In the genomic region with DNA sequence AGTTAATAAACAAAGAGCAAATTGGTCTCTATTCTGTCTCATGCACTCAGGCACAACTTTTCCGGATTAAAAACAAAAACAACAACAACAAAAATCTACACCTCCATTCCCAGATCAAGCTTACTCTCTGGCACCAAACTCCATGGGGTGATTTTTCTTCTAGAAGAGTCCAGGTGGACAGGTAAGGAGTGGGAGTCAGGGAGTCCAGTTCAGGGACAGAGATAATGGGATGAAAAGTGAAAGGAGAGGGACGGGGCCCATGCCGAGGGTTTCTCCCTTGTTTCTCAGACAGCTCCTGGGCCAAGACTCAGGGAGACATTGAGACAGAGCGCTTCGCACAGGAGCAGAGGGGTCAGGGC, we compare ENCODE assay signal across 8 cellular contexts. TPM values are rescaled to one million over a fixed set of nuclear protein-coding genes. Genes with fewer than 3 reads are reported as not detected.
DNase-seq lines count a peak whose midpoint lies in the region; FAIRE-seq and TF ChIP-seq lines count a peak whose summit lies in the region.

No MANE protein-coding gene starts in this region.

- peak overlapping the region; percentile 80 to 87 (median 86) for H3K27ac ChIP-seq in BLaER1 treated with 17β-estradiol and CSF1 and Interleukin-3, amounts not matched to agents 10 nM and 100 nM
- H3K27ac ChIP-seq in H1 (ENCODE audit: low read depth, low read length) (peak overlapping the region; percentile 59; the same call in 1 of the 2 replicates), neural cell (ENCODE audit: low read length) (no peak overlapping the region)

- H4K8ac ChIP-seq in H1 (ENCODE audit: extremely low read depth, insufficient read depth, low read length) = no peak overlapping the region

- POLR2A ChIA-PET in H1 (lab: Charles Lee; ENCODE audit: partially characterized antibody) = interaction anchor here (1.0 to 1.9 kb wide), 5 partner anchors 13 to 33 kb away, joined by 3 to 9 read pairs (median 5); no protein-coding TSS in a partner anchor

- no peak overlapping the region for H2BK20ac ChIP-seq in H1 (ENCODE audit: low read length)

- H3K79me2 ChIP-seq in H1 (ENCODE audit: control insufficient read depth in 1 of 2, insufficient read depth in 2 of 2, low read length in 2 of 2) = peaks cover 0 to 5% of the 10 kb centered on the region in 2 experiments; a peak in 1 of 4 replicates
- no peaks in the 10 kb centered on the region for H3K79me2 ChIP-seq in neural cell (replicated peaks; ENCODE audit: insufficient read depth, low read length)

- H2AFZ ChIP-seq in H1 (ENCODE audit: low read length) = peak overlapping the region; percentile 92
- no peak overlapping the region for H2AFZ ChIP-seq in neural cell (ENCODE audit: low read depth, low read length)

- peaks cover 9 to 22% (median 18%) of the 10 kb centered on the region in 10 experiments for H3K4me1 ChIP-seq in BLaER1 treated with 17β-estradiol and CSF1 and Interleukin-3, amounts not matched to agents 10 nM and 100 nM
- H3K4me1 ChIP-seq in H1 (replicated peaks in 1 of 4; ENCODE audit: control insufficient read depth in 3 of 4, insufficient read depth in 4 of 4, low read length in 3 of 4) = peaks cover 0 to 3% (median under 1%) of the 10 kb centered on the region in 4 experiments; a peak in 3 of 7 replicates

- WGBS in H1 (ENCODE audit: extremely low coverage in 1 of 2, insufficient coverage in 1 of 2, insufficient read length in 1 of 2, insufficient replicate concordance in 2 of 2, low coverage in 1 of 2, low lambda C conversion rate in 2 of 2, missing lambda C conversion rate in 1 of 2), 2 experiments = 38% methylated on average over 5 of the region's 5 CpGs; no CpG with 5 or more reads in 1 of the 2 experiments

- H2BK120ac ChIP-seq in H1 (replicated peaks; ENCODE audit: low read depth, low read length) = no peak overlapping the region

- no peak overlapping the region for H3K14ac ChIP-seq in H1 (ENCODE audit: insufficient read length)

- TF ChIP-seq RAD21 in H1 (IDR thresholded peaks at IDR 0.05 in 1 of 2, conservative IDR thresholded peaks at IDR 0.05 in 1 of 2; ENCODE audit: low read depth in 2 of 2, low read length in 2 of 2) (no peak), neural cell (conservative IDR thresholded peaks at IDR 0.05) (no peak)

- no peaks in the 10 kb centered on the region for H3K9me3 ChIP-seq in BLaER1 treated with 17β-estradiol and CSF1 and Interleukin-3, amounts not matched to agents 10 nM and 100 nM (replicated peaks in 1 of 11)
- H3K9me3 ChIP-seq in MG63 = no peaks in the 10 kb centered on the region
- H3K9me3 ChIP-seq in H1 (ENCODE audit: insufficient read depth in 2 of 2, low read depth in 1 of 2, low read length in 1 of 2) = no peaks in the 10 kb centered on the region
- no peaks in the 10 kb centered on the region for H3K9me3 ChIP-seq in neural cell (ENCODE audit: low read length)

- H3K4ac ChIP-seq in H1 (replicated peaks; ENCODE audit: insufficient read length, low read depth, low read length) = no peak overlapping the region

- peak overlapping the region; percentile 87 to 93 (median 90) for H3K9ac ChIP-seq in BLaER1 treated with 17β-estradiol and CSF1 and Interleukin-3, amounts not matched to agents 10 nM and 100 nM
- H3K9ac ChIP-seq in H1 (replicated peaks in 1 of 4; ENCODE audit: extremely low read depth in 1 of 4, low read depth in 3 of 4, low read length in 3 of 4) = no peak overlapping the region
- H3K9ac ChIP-seq in neural cell (ENCODE audit: low read length) = no peak overlapping the region

- no peak overlapping the region; the same call in 1 of the 2 replicates for H3K18ac ChIP-seq in H1 (ENCODE audit: extremely low read depth, low read length)

- peaks cover 9 to 30% (median 17%) of the 10 kb centered on the region in 11 experiments; a peak in 20 of 22 replicates for H3K36me3 ChIP-seq in BLaER1 treated with 17β-estradiol and CSF1 and Interleukin-3, amounts not matched to agents 10 nM and 100 nM
- 0 out of 2 replicates have a peak, but pooled peaks cover 2% of the 10 kb centered on the region for H3K36me3 ChIP-seq in MG63
- peaks cover 2 to 21% (median 11%) of the 10 kb centered on the region in 4 experiments; a peak in 5 of 8 replicates for H3K36me3 ChIP-seq in H1 (ENCODE audit: control insufficient read depth in 2 of 4, insufficient read depth in 4 of 4, low read length in 3 of 4)
- H3K36me3 ChIP-seq in neural cell (ENCODE audit: insufficient read depth, low read length) = no peaks in the 10 kb centered on the region

- no peak overlapping the region for H4K91ac ChIP-seq in H1 (replicated peaks; ENCODE audit: insufficient read length, low read length)

- H4K20me1 ChIP-seq in BLaER1 treated with 17β-estradiol and CSF1 and Interleukin-3, amounts not matched to agents 10 nM and 100 nM = peaks cover 21 to 34% (median 31%) of the 10 kb centered on the region in 11 experiments; a peak in 20 of 22 replicates
- peaks cover 0 to 1% of the 10 kb centered on the region in 2 experiments for H4K20me1 ChIP-seq in H1 (replicated peaks in 1 of 2; ENCODE audit: control insufficient read depth in 1 of 2, insufficient read depth in 2 of 2, low read length in 2 of 2)
- no peaks in the 10 kb centered on the region for H4K20me1 ChIP-seq in neural cell (ENCODE audit: insufficient read depth)

- no peaks in the 10 kb centered on the region for H3K79me1 ChIP-seq in H1 (ENCODE audit: low read depth, low read length)

- no peak overlapping the region; the same call in 1 of the 2 replicates for H2BK15ac ChIP-seq in H1 (ENCODE audit: low read length)

- H3K56ac ChIP-seq in H1 (replicated peaks; ENCODE audit: insufficient read length, low read depth, low read length) = no peak overlapping the region

- FAIRE-seq in H1 (lab: Jason Lieb, UNC) (no peak), GM19239 (lab: Jason Lieb, UNC) (no peak)

- TF ChIP-seq POLR2A in H1 (IDR thresholded peaks at IDR 0.05; ENCODE audit: control extremely low read depth in 1 of 2, low read depth in 2 of 2, low read length in 2 of 2) = no peak

- no peak for DNase-seq in MG63
- DNase-seq in H1 (ENCODE audit: low read depth in 1 of 2, low spot score in 2 of 2) = no peak
- DNase-seq in NCI-H82 treated with DMSO at 0.1 percent for 48 hours (lab: John Stamatoyannopoulos, UW; ENCODE audit: unreplicated experiment) = no peak
- no peak for DNase-seq in anterior cingulate cortex (lab: John Stamatoyannopoulos, UW)
- DNase-seq in GDM1 (lab: John Stamatoyannopoulos, UW) = no peak
- DNase-seq in GM19239 (ENCODE audit: insufficient read length, low spot score) = no peak

- peaks cover 4% of the 10 kb centered on the region; the same call in 1 of the 2 replicates for H3K23me2 ChIP-seq in H1 (ENCODE audit: low read depth, low read length)

- CTCF ChIA-PET in H1 (lab: Charles Lee; ENCODE audit: partially characterized antibody) = no interaction called here

- no peaks in the 10 kb centered on the region for H3F3A ChIP-seq in neural cell (ENCODE audit: insufficient read depth, low read length, poor library complexity, severe bottlenecking)

- H3K4me3 ChIP-seq in BLaER1 treated with 17β-estradiol and CSF1 and Interleukin-3, amounts not matched to agents 10 nM and 100 nM = peak overlapping the region; percentile 74 to 85 (median 81)
- H3K4me3 ChIP-seq in MG63 = peak overlapping the region; percentile 67
- H3K4me3 ChIP-seq in H1 (ENCODE audit: extremely low read depth in 1 of 4, insufficient read depth in 2 of 4, low read depth in 3 of 4, low read length in 4 of 4) = peak overlapping the region; percentile 54 to 86 (median 62); a peak in 5 of 8 replicates
- peak overlapping the region; percentile 70 for H3K4me3 ChIP-seq in neural cell (ENCODE audit: low read length)

- no peaks in the 10 kb centered on the region for H3K9me2 ChIP-seq in neural cell (ENCODE audit: insufficient read depth, low read length)

- H3K23ac ChIP-seq in H1 (ENCODE audit: insufficient read length) = no peak overlapping the region

- TF ChIP-seq CTCF in H1 (IDR thresholded peaks at IDR 0.05; ENCODE audit: control extremely low read depth in 1 of 3, insufficient read depth in 1 of 3, low read depth in 1 of 3, low read length in 3 of 3) = no peak
- no peak for TF ChIP-seq CTCF in neural cell (IDR thresholded peaks at IDR 0.05; ENCODE audit: poor library complexity, severe bottlenecking)

- peak overlapping the region; percentile 55 to 75 (median 69) for H3K4me2 ChIP-seq in BLaER1 treated with 17β-estradiol and CSF1 and Interleukin-3, amounts not matched to agents 10 nM and 100 nM
- H3K4me2 ChIP-seq in H1 (ENCODE audit: insufficient read depth in 1 of 2, low read depth in 2 of 2, low read length in 2 of 2) (peak overlapping the region; percentile 69 to 71; a peak in 3 of 4 replicates), neural cell (ENCODE audit: low read length) (no peak overlapping the region)

- H2BK12ac ChIP-seq in H1 (ENCODE audit: low read depth, low read length) = no peak overlapping the region; the same call in 1 of the 2 replicates

- no peak overlapping the region for H2AK5ac ChIP-seq in H1 (ENCODE audit: low read depth, low read length)

- no peaks in the 10 kb centered on the region for H3K27me3 ChIP-seq in BLaER1 treated with 17β-estradiol and CSF1 and Interleukin-3, amounts not matched to agents 10 nM and 100 nM
- H3K27me3 ChIP-seq in MG63 (no peaks in the 10 kb centered on the region), H1 (replicated peaks in 1 of 4; ENCODE audit: control insufficient read depth in 3 of 4, extremely low read depth in 1 of 4, insufficient read depth in 3 of 4, low read length in 3 of 4) (no peaks in the 10 kb centered on the region), neural cell (ENCODE audit: insufficient read depth, low read depth, low read length) (no peaks in the 10 kb centered on the region)

- no peak for TF ChIP-seq EP300 in H1 (IDR thresholded peaks at IDR 0.05; ENCODE audit: borderline replicate concordance in 1 of 2, low read depth in 2 of 2, low read length in 2 of 2)
- TF ChIP-seq EP300 in neural cell (conservative IDR thresholded peaks at IDR 0.05; ENCODE audit: poor library complexity, severe bottlenecking) = no peak

- H2BK5ac ChIP-seq in H1 (ENCODE audit: low read depth, low read length) = no peak overlapping the region

- H4K5ac ChIP-seq in H1 (ENCODE audit: insufficient read length, low read depth, low read length) = no peak overlapping the region

TF ChIP-seq in neural cell, 6 proteins besides CTCF, POLR2A, EP300 and RAD21 (continues in another document):
- TF ChIP-seq POLR2AphosphoS5 (IDR thresholded peaks at IDR 0.05) (no peak), MXI1 (conservative IDR thresholded peaks at IDR 0.05; ENCODE audit: poor library complexity, severe bottlenecking) (no peak)

RNA-seq across cellular contexts. Expression of a gene that starts 0.4 kb away (rescaled TPM):
- total RNA-seq in MG63 (2014; rRNA removed; shearing (Covaris generic); ENCODE audit: low replicate concordance) = 139 and 315 TPM in 2 replicates
- total RNA-seq in H1 (2021; fragmentation: NEBNext Ultra II Directional; extraction: Animal tissue kit (Norgen Biotek cat#: 25700)) = 221 and 226 TPM in 2 replicates
- polyA plus RNA-seq in H1 (2011; rRNA removed) (474 and 560 TPM in 2 replicates), neural cell (47.6 and 58.7 TPM in 2 replicates)
- polyA plus RNA-seq in H1 (2011; cell fraction: cytosol; rRNA removed) = 548 TPM
- 600 TPM for polyA plus RNA-seq in H1 (2011; cell fraction: nucleus; rRNA removed)
- 259 to 372 TPM (median 349 TPM) in 4 replicates for polyA plus RNA-seq in H1 (2012, experiment 1 of 2)
- 396 TPM for polyA plus RNA-seq in H1 (2012, experiment 2 of 2)
- polyA plus RNA-seq in H1 (2013, experiment 1 of 2) = 562 TPM
- 595 TPM for polyA plus RNA-seq in H1 (2013, experiment 2 of 2)
- polyA minus RNA-seq in H1 (2011; rRNA and poly(A)+ RNA removed) = 167 and 181 TPM in 2 replicates
- 176 TPM for polyA minus RNA-seq in H1 (2011; cell fraction: cytosol; rRNA and poly(A)+ RNA removed)
- 99.6 TPM for polyA minus RNA-seq in H1 (2011; cell fraction: nucleus; rRNA and poly(A)+ RNA removed)
- 19.7 and 25.8 TPM in 2 replicates for polyA minus RNA-seq in neural cell

Comparison
In these comparisons a context has a peak if more than half of its experiments do, and no peak if none do; other contexts are left out.
1. H3K9ac ChIP-seq: peak in BLaER1 treated with 17β-estradiol and CSF1 and Interleukin-3, amounts not matched to agents 10 nM and 100 nM (11 of 11); none in H1 (0 of 4) and neural cell (single experiment).
2. Peak in every context shown above with its lines, with median percentiles within 50 percentile points of each other: H3K4me3 ChIP-seq.